8 cellular contexts compared by ENCODE assay signal in the genomic region with DNA sequence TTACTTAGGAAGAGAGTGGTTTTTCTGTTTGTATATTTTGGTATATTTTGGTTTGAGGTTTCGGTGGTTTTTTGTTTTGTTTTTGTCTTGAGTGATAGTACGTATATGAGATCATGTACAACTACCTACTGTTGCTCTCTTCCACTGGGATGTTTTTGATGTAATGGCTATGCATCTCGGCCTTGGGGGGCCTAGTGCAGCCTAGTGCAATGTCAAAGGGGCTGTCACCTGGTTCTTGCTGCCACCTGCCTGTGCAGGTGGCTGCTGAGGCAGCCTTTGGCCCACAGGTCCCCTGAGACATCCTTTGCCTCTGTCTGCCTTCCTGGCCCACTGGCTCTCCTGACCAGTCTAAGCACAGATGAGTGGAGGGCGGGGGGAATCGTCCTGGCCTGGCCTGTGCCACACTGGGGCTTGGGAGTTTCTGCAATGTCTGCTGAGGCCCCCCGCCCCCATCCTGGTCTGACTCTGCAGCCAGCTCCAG.
DNase-seq lines count a peak whose midpoint lies in the region; ATAC-seq and TF ChIP-seq lines count a peak whose summit lies in the region.

No MANE protein-coding gene starts in this region.

- H3K27ac Mint-ChIP-seq in activated naive CD4-positive, alpha-beta T cell treated with anti-CD3 and anti-CD28 coated beads, Interleukin-2, amount 10 ng/mL, durations not matched to agents 7 days and 5 days: peak overlapping the region; percentile 84
- no peak overlapping the region for H3K27ac Mint-ChIP-seq in WTC11
- H3K27ac Mint-ChIP-seq in stimulated activated naive CD8-positive, alpha-beta T cell treated with anti-CD3 and anti-CD28 coated beads, Interleukin-15, Interleukin-2, amounts not matched to agents 100 ng/mL and 50 ng/mL, for 24 hours: peak overlapping the region; percentile 61

- peaks cover 0 to 15% of the 10 kb centered on the region in 2 donors for H3K4me1 ChIP-seq in left lung

- no peaks in the 10 kb centered on the region for H3K27me3 ChIP-seq in left lung

- H3K4me1 Mint-ChIP-seq in activated naive CD4-positive, alpha-beta T cell treated with anti-CD3 and anti-CD28 coated beads, Interleukin-2, amount 10 ng/mL, durations not matched to agents 7 days and 5 days: peaks cover 29% of the 10 kb centered on the region
- peaks cover 18% of the 10 kb centered on the region for H3K4me1 Mint-ChIP-seq in WTC11
- H3K4me1 Mint-ChIP-seq in stimulated activated naive CD8-positive, alpha-beta T cell treated with anti-CD3 and anti-CD28 coated beads, Interleukin-15, Interleukin-2, amounts not matched to agents 100 ng/mL and 50 ng/mL, for 24 hours (ENCODE audit: low read depth): peaks cover 39% of the 10 kb centered on the region

- H3K9me3 ChIP-seq in left lung: no peaks in the 10 kb centered on the region

- POLR2A ChIA-PET in WTC11 (lab: Charles Lee): no interaction called here

- peak; percentile 36 for ATAC-seq in HG02938 (IDR thresholded peaks at IDR 0.05; ENCODE audit: unreplicated experiment)
- ATAC-seq in WTC11: peak; percentile 62
- no peak for ATAC-seq in left lung

- CTCF ChIA-PET in activated naive CD4-positive, alpha-beta T cell treated with anti-CD3 and anti-CD28 coated beads, Interleukin-2, amount 10 ng/mL, durations not matched to agents 7 days and 5 days (lab: Charles Lee): no interaction called here
- CTCF ChIA-PET in WTC11 (lab: Charles Lee): interaction anchor here (1.1 kb wide), 1 partner anchor 8 kb away, joined by 3 read pairs; no protein-coding TSS in a partner anchor

- H3K4me3 ChIP-seq in left lung: no peak overlapping the region

- H3K4me3 Mint-ChIP-seq in activated naive CD4-positive, alpha-beta T cell treated with anti-CD3 and anti-CD28 coated beads, Interleukin-2, amount 10 ng/mL, durations not matched to agents 7 days and 5 days: peak overlapping the region; percentile 25
- H3K4me3 Mint-ChIP-seq in WTC11: no peak overlapping the region
- H3K4me3 Mint-ChIP-seq in stimulated activated naive CD8-positive, alpha-beta T cell treated with anti-CD3 and anti-CD28 coated beads, Interleukin-15, Interleukin-2, amounts not matched to agents 100 ng/mL and 50 ng/mL, for 24 hours: peak overlapping the region; percentile 28

- peak; percentile 57 for DNase-seq in activated naive CD4-positive, alpha-beta T cell treated with anti-CD3 and anti-CD28 coated beads, Interleukin-2, amount 10 ng/mL, durations not matched to agents 7 days and 5 days
- DNase-seq in activated naive CD4-positive, alpha-beta T cell treated with anti-CD3 and anti-CD28 coated beads, Interleukin-2, amount 50 U/mL, for 16 hours: no peak
- DNase-seq in WTC11 (ENCODE audit: low spot score) (no peak), left lung (no peak), LoVo (ENCODE audit: low spot score) (no peak), SHP77 treated with DMSO at 0.1 percent for 48 hours (lab: John Stamatoyannopoulos, UW) (no peak)

- no peak for TF ChIP-seq CTCF in WTC11 (IDR thresholded peaks at IDR 0.05)
- no peak for TF ChIP-seq CTCF in left lung (IDR thresholded peaks at IDR 0.05)

- intact Hi-C loops in left lung (cut with DNase I): no loop called here

- H3K36me3 ChIP-seq in left lung: no peaks in the 10 kb centered on the region

- H3K9me3 Mint-ChIP-seq in activated naive CD4-positive, alpha-beta T cell treated with anti-CD3 and anti-CD28 coated beads, Interleukin-2, amount 10 ng/mL, durations not matched to agents 7 days and 5 days: no peaks in the 10 kb centered on the region
- H3K9me3 Mint-ChIP-seq in WTC11: no peaks in the 10 kb centered on the region
- no peaks in the 10 kb centered on the region for H3K9me3 Mint-ChIP-seq in stimulated activated naive CD8-positive, alpha-beta T cell treated with anti-CD3 and anti-CD28 coated beads, Interleukin-15, Interleukin-2, amounts not matched to agents 100 ng/mL and 50 ng/mL, for 24 hours

- H3K27me3 Mint-ChIP-seq in activated naive CD4-positive, alpha-beta T cell treated with anti-CD3 and anti-CD28 coated beads, Interleukin-2, amount 10 ng/mL, durations not matched to agents 7 days and 5 days: peaks cover 13% of the 10 kb centered on the region
- 0 out of 2 replicates have a peak, but pooled peaks cover under 1% of the 10 kb centered on the region for H3K27me3 Mint-ChIP-seq in WTC11 (ENCODE audit: low read depth)
- H3K27me3 Mint-ChIP-seq in stimulated activated naive CD8-positive, alpha-beta T cell treated with anti-CD3 and anti-CD28 coated beads, Interleukin-15, Interleukin-2, amounts not matched to agents 100 ng/mL and 50 ng/mL, for 24 hours: no peaks in the 10 kb centered on the region

- H3K27ac ChIP-seq in left lung: no peak overlapping the region

- no peaks in the 10 kb centered on the region for H3K36me3 Mint-ChIP-seq in activated naive CD4-positive, alpha-beta T cell treated with anti-CD3 and anti-CD28 coated beads, Interleukin-2, amount 10 ng/mL, durations not matched to agents 7 days and 5 days
- H3K36me3 Mint-ChIP-seq in WTC11: no peaks in the 10 kb centered on the region
- no peaks in the 10 kb centered on the region for H3K36me3 Mint-ChIP-seq in stimulated activated naive CD8-positive, alpha-beta T cell treated with anti-CD3 and anti-CD28 coated beads, Interleukin-15, Interleukin-2, amounts not matched to agents 100 ng/mL and 50 ng/mL, for 24 hours (ENCODE audit: low read depth)

TF ChIP-seq in WTC11, 78 proteins besides CTCF, POLR2A, EP300 and RAD21 (continues in another document):
- no peak for TF ChIP-seq SOX15 (CRISPR knock-in tag; IDR thresholded peaks at IDR 0.05)
- TF ChIP-seq MYBL2 (CRISPR knock-in tag; IDR thresholded peaks at IDR 0.05): no peak
- TF ChIP-seq RELA (CRISPR knock-in tag; IDR thresholded peaks at IDR 0.05; ENCODE audit: borderline replicate concordance): no peak
- TF ChIP-seq RORB (CRISPR knock-in tag; IDR thresholded peaks at IDR 0.05): no peak
- no peak for TF ChIP-seq JUN (CRISPR knock-in tag; IDR thresholded peaks at IDR 0.05)
- no peak for TF ChIP-seq NR3C1 (CRISPR knock-in tag; conservative IDR thresholded peaks at IDR 0.05; ENCODE audit: low read depth)
- no peak for TF ChIP-seq NR1H2 (CRISPR knock-in tag; IDR thresholded peaks at IDR 0.05)
- TF ChIP-seq, protein P1, sequence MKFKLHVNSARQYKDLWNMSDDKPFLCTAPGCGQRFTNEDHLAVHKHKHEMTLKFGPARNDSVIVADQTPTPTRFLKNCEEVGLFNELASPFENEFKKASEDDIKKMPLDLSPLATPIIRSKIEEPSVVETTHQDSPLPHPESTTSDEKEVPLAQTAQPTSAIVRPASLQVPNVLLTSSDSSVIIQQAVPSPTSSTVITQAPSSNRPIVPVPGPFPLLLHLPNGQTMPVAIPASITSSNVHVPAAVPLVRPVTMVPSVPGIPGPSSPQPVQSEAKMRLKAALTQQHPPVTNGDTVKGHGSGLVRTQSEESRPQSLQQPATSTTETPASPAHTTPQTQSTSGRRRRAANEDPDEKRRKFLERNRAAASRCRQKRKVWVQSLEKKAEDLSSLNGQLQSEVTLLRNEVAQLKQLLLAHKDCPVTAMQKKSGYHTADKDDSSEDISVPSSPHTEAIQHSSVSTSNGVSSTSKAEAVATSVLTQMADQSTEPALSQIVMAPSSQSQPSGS (CRISPR knock-in tag; IDR thresholded peaks at IDR 0.05; ENCODE audit: borderline replicate concordance, low read depth): no peak
- TF ChIP-seq, protein P2, sequence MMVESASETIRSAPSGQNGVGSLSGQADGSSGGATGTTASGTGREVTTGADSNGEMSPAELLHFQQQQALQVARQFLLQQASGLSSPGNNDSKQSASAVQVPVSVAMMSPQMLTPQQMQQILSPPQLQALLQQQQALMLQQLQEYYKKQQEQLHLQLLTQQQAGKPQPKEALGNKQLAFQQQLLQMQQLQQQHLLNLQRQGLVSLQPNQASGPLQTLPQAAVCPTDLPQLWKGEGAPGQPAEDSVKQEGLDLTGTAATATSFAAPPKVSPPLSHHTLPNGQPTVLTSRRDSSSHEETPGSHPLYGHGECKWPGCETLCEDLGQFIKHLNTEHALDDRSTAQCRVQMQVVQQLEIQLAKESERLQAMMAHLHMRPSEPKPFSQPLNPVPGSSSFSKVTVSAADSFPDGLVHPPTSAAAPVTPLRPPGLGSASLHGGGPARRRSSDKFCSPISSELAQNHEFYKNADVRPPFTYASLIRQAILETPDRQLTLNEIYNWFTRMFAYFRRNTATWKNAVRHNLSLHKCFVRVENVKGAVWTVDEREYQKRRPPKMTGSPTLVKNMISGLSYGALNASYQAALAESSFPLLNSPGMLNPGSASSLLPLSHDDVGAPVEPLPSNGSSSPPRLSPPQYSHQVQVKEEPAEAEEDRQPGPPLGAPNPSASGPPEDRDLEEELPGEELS (CRISPR knock-in tag; IDR thresholded peaks at IDR 0.05): no peak
- no peak for TF ChIP-seq ELF4 (CRISPR knock-in tag; IDR thresholded peaks at IDR 0.05; ENCODE audit: low read depth)
- no peak for TF ChIP-seq CREB1 (CRISPR knock-in tag; IDR thresholded peaks at IDR 0.05)
- TF ChIP-seq, protein P3, sequence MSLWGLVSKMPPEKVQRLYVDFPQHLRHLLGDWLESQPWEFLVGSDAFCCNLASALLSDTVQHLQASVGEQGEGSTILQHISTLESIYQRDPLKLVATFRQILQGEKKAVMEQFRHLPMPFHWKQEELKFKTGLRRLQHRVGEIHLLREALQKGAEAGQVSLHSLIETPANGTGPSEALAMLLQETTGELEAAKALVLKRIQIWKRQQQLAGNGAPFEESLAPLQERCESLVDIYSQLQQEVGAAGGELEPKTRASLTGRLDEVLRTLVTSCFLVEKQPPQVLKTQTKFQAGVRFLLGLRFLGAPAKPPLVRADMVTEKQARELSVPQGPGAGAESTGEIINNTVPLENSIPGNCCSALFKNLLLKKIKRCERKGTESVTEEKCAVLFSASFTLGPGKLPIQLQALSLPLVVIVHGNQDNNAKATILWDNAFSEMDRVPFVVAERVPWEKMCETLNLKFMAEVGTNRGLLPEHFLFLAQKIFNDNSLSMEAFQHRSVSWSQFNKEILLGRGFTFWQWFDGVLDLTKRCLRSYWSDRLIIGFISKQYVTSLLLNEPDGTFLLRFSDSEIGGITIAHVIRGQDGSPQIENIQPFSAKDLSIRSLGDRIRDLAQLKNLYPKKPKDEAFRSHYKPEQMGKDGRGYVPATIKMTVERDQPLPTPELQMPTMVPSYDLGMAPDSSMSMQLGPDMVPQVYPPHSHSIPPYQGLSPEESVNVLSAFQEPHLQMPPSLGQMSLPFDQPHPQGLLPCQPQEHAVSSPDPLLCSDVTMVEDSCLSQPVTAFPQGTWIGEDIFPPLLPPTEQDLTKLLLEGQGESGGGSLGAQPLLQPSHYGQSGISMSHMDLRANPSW (CRISPR knock-in tag; conservative IDR thresholded peaks at IDR 0.05; ENCODE audit: low read depth): no peak
- TF ChIP-seq ZNF416 (CRISPR knock-in tag; IDR thresholded peaks at IDR 0.05): no peak
- TF ChIP-seq, protein P4, sequence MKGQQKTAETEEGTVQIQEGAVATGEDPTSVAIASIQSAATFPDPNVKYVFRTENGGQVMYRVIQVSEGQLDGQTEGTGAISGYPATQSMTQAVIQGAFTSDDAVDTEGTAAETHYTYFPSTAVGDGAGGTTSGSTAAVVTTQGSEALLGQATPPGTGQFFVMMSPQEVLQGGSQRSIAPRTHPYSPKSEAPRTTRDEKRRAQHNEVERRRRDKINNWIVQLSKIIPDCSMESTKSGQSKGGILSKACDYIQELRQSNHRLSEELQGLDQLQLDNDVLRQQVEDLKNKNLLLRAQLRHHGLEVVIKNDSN (CRISPR knock-in tag; IDR thresholded peaks at IDR 0.05): no peak
